1 cellular context compared by ENCODE assay signal in genomic region chr7:108048422-108048821, GRCh38.
A peak's percentile ranks its signal among the peaks of the same experiment; 100 is the strongest.
TF ChIP-seq lines count a peak whose summit lies in the region.

No MANE protein-coding gene starts in this region.

TF ChIP-seq in K562, 482 proteins besides CTCF, POLR2A, EP300 and RAD21 (continued from another document):
- TF ChIP-seq PBX2 (CRISPR knock-in tag; IDR thresholded peaks at IDR 0.05; ENCODE audit: low read depth) = no peak
- peak; percentile 72 for TF ChIP-seq PBX2 (tag; conservative IDR thresholded peaks at IDR 0.05; ENCODE audit: low read depth)
